1 cellular context compared by ENCODE assay signal in genomic region chr10:112848868-112849267, GRCh38.
TF ChIP-seq lines count a peak whose summit lies in the region.

No MANE protein-coding gene starts in this region.

TF ChIP-seq in HepG2, 621 proteins besides CTCF, POLR2A, EP300 and RAD21 (continued from another document):
- TF ChIP-seq, protein P1, sequence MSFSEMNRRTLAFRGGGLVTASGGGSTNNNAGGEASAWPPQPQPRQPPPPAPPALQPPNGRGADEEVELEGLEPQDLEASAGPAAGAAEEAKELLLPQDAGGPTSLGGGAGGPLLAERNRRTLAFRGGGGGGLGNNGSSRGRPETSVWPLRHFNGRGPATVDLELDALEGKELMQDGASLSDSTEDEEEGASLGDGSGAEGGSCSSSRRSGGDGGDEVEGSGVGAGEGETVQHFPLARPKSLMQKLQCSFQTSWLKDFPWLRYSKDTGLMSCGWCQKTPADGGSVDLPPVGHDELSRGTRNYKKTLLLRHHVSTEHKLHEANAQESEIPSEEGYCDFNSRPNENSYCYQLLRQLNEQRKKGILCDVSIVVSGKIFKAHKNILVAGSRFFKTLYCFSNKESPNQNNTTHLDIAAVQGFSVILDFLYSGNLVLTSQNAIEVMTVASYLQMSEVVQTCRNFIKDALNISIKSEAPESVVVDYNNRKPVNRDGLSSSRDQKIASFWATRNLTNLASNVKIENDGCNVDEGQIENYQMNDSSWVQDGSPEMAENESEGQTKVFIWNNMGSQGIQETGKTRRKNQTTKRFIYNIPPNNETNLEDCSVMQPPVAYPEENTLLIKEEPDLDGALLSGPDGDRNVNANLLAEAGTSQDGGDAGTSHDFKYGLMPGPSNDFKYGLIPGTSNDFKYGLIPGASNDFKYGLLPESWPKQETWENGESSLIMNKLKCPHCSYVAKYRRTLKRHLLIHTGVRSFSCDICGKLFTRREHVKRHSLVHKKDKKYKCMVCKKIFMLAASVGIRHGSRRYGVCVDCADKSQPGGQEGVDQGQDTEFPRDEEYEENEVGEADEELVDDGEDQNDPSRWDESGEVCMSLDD (CRISPR knock-in tag; IDR thresholded peaks at IDR 0.05; ENCODE audit: borderline replicate concordance), result no peak
TF ChIP-seq in HepG2: peak in this region for 0.
